In the genomic region with DNA sequence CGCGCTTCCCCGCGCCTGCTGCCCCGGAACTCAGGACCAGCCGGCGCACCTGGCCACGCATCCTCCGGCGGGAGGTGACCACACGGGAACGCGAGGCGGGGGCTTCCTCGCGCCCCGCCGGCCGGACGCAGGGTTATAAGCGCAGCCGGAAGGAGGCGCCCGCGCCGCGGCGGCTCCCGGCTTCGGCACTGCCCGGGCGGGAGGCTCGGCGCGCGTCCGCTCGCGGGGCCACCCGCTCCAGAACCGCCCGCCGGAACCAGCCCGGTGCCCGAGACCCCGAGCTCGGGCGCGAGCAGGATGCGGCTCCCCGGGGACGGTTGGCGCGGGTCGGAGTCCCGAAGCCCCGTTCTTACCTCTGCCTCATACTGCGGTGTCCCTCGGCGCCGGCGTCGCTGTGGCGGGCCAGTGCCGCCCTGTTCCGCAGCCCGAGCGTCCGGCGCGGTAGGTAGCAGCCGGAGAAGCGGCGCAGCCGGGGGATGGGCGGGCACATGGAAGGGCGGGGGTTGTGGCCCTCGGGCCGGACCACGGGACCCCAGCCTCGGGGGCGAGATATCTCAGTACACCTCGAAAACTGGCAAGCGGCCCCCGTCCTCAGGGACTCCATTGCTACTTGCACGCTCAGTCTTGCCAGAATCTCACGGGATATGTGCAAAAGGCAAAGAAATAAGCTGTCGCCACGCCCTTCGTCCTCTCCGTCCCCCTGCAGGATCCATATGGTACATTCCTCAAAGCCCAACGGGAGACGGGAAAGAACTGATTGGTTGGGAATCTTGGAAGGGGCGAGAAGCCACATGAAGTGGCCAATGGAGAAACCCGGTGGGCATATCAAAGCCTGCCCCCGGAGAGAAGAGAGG, we compare ENCODE assay signal across 8 cellular contexts. TPM values are rescaled to one million over a fixed set of nuclear protein-coding genes. Genes with fewer than 3 reads are reported as not detected.
A peak's percentile ranks its signal among the peaks of the same experiment; 100 is the strongest.
DNase-seq lines count a peak whose midpoint lies in the region; FAIRE-seq and TF ChIP-seq lines count a peak whose summit lies in the region.

No MANE protein-coding gene starts in this region.

- no peak overlapping the region for H3K23ac ChIP-seq in mesendoderm (ENCODE audit: low read length)

- H2AK5ac ChIP-seq in mesendoderm (ENCODE audit: low read length) = no peak overlapping the region

- H3K9ac ChIP-seq in endothelial cell of umbilical vein (replicated peaks; ENCODE audit: extremely low read depth, insufficient read depth, low read length) (peak overlapping the region; percentile 67), mesendoderm (ENCODE audit: low read length) (peak overlapping the region; percentile 91)

- no peak; the same call in 1 of the 2 replicates for TF ChIP-seq EP300 in Ishikawa (IDR thresholded peaks at IDR 0.05; ENCODE audit: borderline replicate concordance)

- H3K4ac ChIP-seq in mesendoderm (ENCODE audit: low read depth, low read length) = peak overlapping the region; percentile 22

- no peaks in the 10 kb centered on the region for H3K9me1 ChIP-seq in endothelial cell of umbilical vein (replicated peaks; ENCODE audit: control insufficient read depth, extremely low read depth, insufficient read depth, low read length)

- H3K79me2 ChIP-seq in OCI-LY7 (ENCODE audit: insufficient read depth, low read depth, low read length) = peaks cover 96% of the 10 kb centered on the region
- H3K79me2 ChIP-seq in endothelial cell of umbilical vein (ENCODE audit: control insufficient read depth, insufficient read depth, low read length) = peaks cover 43% of the 10 kb centered on the region
- peaks cover 19% of the 10 kb centered on the region for H3K79me2 ChIP-seq in mesendoderm (ENCODE audit: control insufficient read depth, insufficient read depth, low read length)

- H4K8ac ChIP-seq in mesendoderm (ENCODE audit: low read depth, low read length) = no peak overlapping the region

- peak; percentile 99 for FAIRE-seq in endothelial cell of umbilical vein (lab: Jason Lieb, UNC)

- H3K79me1 ChIP-seq in mesendoderm (ENCODE audit: low read length) = peaks cover 12% of the 10 kb centered on the region

- H2BK120ac ChIP-seq in mesendoderm (ENCODE audit: low read depth, low read length) = no peak overlapping the region

- no peak overlapping the region for H2BK5ac ChIP-seq in mesendoderm (ENCODE audit: low read length)

- peak; percentile 44; the same call in 1 of the 2 replicates for TF ChIP-seq RAD21 in Ishikawa (IDR thresholded peaks at IDR 0.05; ENCODE audit: low read depth)

- H2BK15ac ChIP-seq in mesendoderm (replicated peaks; ENCODE audit: low read depth) = no peak overlapping the region

- peak overlapping the region; percentile 91 for H3K56ac ChIP-seq in mesendoderm (ENCODE audit: low read length)

- no peaks in the 10 kb centered on the region for H3K27me3 ChIP-seq in endothelial cell of umbilical vein (ENCODE audit: control insufficient read depth in 2 of 2, insufficient read depth in 2 of 2, low read length in 2 of 2)
- no peaks in the 10 kb centered on the region for H3K27me3 ChIP-seq in mesendoderm (ENCODE audit: insufficient read depth, low read length, poor library complexity)

- H4K5ac ChIP-seq in mesendoderm (ENCODE audit: low read length) = no peak overlapping the region

- no peaks in the 10 kb centered on the region for H3K9me2 ChIP-seq in OCI-LY7 (ENCODE audit: insufficient read depth, low read length)

- BruUV-seq in OCI-LY7 (replicated peaks; lab: Mats Ljungman, UMichigan) (no TSS peak), endothelial cell of umbilical vein (replicated peaks; lab: Mats Ljungman, UMichigan) (no TSS peak)

- H3K4me1 ChIP-seq in OCI-LY7 (ENCODE audit: insufficient read depth, low read length, poor library complexity, severe bottlenecking) (peaks cover 79% of the 10 kb centered on the region), endothelial cell of umbilical vein (ENCODE audit: control insufficient read depth, extremely low read depth, insufficient read depth, low read length) (peaks cover 5% of the 10 kb centered on the region), mesendoderm (ENCODE audit: control insufficient read depth, low read depth, low read length) (no peaks in the 10 kb centered on the region)

- H4K20me1 ChIP-seq in OCI-LY7 (ENCODE audit: insufficient read depth, low read length) (peaks cover 11% of the 10 kb centered on the region; the same call in 1 of the 2 replicates), endothelial cell of umbilical vein (replicated peaks; ENCODE audit: control insufficient read depth, extremely low read depth, insufficient read depth, low read length) (no peaks in the 10 kb centered on the region)

- TF ChIP-seq CTCF in OCI-LY7 (conservative IDR thresholded peaks at IDR 0.05; ENCODE audit: low read length) (peak; percentile 73), endothelial cell of umbilical vein (IDR thresholded peaks at IDR 0.05; ENCODE audit: extremely low read depth in 1 of 2, insufficient read depth in 1 of 2, low read depth in 1 of 2, low read length in 2 of 2) (peak; percentile 31 to 41)

- intact Hi-C loops in OCI-LY7 (cut with micrococcal nuclease; ENCODE audit: unreplicated experiment) = loop anchor here (1.0 to 10.0 kb wide), 5 partner anchors 23 to 206 kb away; a partner anchor contains a TSS
- intact Hi-C loops in endothelial cell of umbilical vein (cut with micrococcal nuclease) = loop anchor here (1.0 kb wide), 2 partner anchors 75 to 90 kb away; no protein-coding TSS in a partner anchor

- H3K36me3 ChIP-seq in OCI-LY7 (ENCODE audit: insufficient read depth, low read length) (peaks cover 23% of the 10 kb centered on the region), endothelial cell of umbilical vein (ENCODE audit: control insufficient read depth in 2 of 2, extremely low read depth in 1 of 2, insufficient read depth in 2 of 2, low read length in 2 of 2) (no peaks in the 10 kb centered on the region), mesendoderm (ENCODE audit: control insufficient read depth, insufficient read depth, low read length) (no peaks in the 10 kb centered on the region)

- POLR2A ChIA-PET in OCI-LY7 (lab: Charles Lee) (interaction anchor here (1.1 to 2.4 kb wide), 3 partner anchors 24 to 73 kb away, joined by 3 to 13 read pairs (median 5); no protein-coding TSS in a partner anchor), endothelial cell of umbilical vein (lab: Charles Lee) (interaction anchor here (0.6 kb wide), 1 partner anchor 82 kb away, joined by 5 read pairs; no protein-coding TSS in a partner anchor)

- H3K9me3 ChIP-seq in OCI-LY7 (ENCODE audit: low read length) (no peaks in the 10 kb centered on the region), endothelial cell of umbilical vein (replicated peaks; ENCODE audit: control insufficient read depth, insufficient read depth, low read length) (no peaks in the 10 kb centered on the region)

- DNase-seq in GM03348 (ENCODE audit: low spot score) = peak; percentile 99
- peak; percentile 99 for DNase-seq in OCI-LY7 (ENCODE audit: low spot score)
- DNase-seq in activated T-cell treated with anti-CD3 and anti-CD28 coated beads for 48 hours (ENCODE audit: low read depth) = peak; percentile 71
- peak; percentile 96 for DNase-seq in endothelial cell of umbilical vein (ENCODE audit: low read depth, low spot score)
- peak; percentile 99 for DNase-seq in mesendoderm
- DNase-seq in stimulated activated CD8-positive, alpha-beta memory T cell treated with anti-CD3 and anti-CD28 coated beads, Interleukin-12 subunit alpha, Interleukin-12 subunit beta, amount 100 ng/mL, for 1 hour (ENCODE audit: low read depth) = peak; percentile 33
- no peak for DNase-seq in NK-92 (lab: John Stamatoyannopoulos, UW; ENCODE audit: unreplicated experiment)

- TF ChIP-seq POLR2A in endothelial cell of umbilical vein (IDR thresholded peaks at IDR 0.05; ENCODE audit: low read depth, low read length) = peak; percentile 89

- CTCF ChIA-PET in OCI-LY7 (lab: Charles Lee; ENCODE audit: unreplicated experiment) = interaction anchor here (1.5 kb wide), 1 partner anchor 75 kb away, joined by 6 read pairs; no protein-coding TSS in a partner anchor
- CTCF ChIA-PET in endothelial cell of umbilical vein (lab: Charles Lee) = interaction anchor here (0.7 to 2.6 kb wide), 8 partner anchors 11 to 129 kb away, joined by 3 to 12 read pairs (median 4); a partner anchor contains a TSS

- H3K27ac ChIP-seq in OCI-LY7 (ENCODE audit: low read depth, low read length, poor library complexity, severe bottlenecking) (peak overlapping the region; percentile 96), endothelial cell of umbilical vein (ENCODE audit: insufficient read depth, low read depth, low read length) (peak overlapping the region; percentile 64), mesendoderm (ENCODE audit: low read depth, low read length) (peak overlapping the region; percentile 89)

- H3K4me3 ChIP-seq in OCI-LY7 (ENCODE audit: low read depth, low read length, poor library complexity, severe bottlenecking) = peak overlapping the region; percentile 91
- peak overlapping the region; percentile 45 to 86 (median 82) for H3K4me3 ChIP-seq in endothelial cell of umbilical vein (replicated peaks in 1 of 3; ENCODE audit: insufficient read depth in 1 of 3, low read depth in 1 of 3, low read length in 3 of 3)
- H3K4me3 ChIP-seq in mesendoderm (ENCODE audit: low read length) = peak overlapping the region; percentile 72

- WGBS in mesendoderm (ENCODE audit: extremely low coverage, insufficient coverage, low lambda C conversion rate) = no CpG with 5 or more reads among the region's 96 CpGs

- peak overlapping the region; percentile 90 for H3K18ac ChIP-seq in mesendoderm (ENCODE audit: low read length)

- H2AFZ ChIP-seq in OCI-LY7 (ENCODE audit: low read length) (no peak overlapping the region), endothelial cell of umbilical vein (ENCODE audit: low read depth, low read length) (peak overlapping the region; percentile 61)

- dilution Hi-C loops in endothelial cell of umbilical vein (cut with MboI; ENCODE audit: extremely low pct_ligation_motif_present, low sequenced_read_pairs) = no loop called here

- H3K4me2 ChIP-seq in OCI-LY7 (ENCODE audit: low read length) (peak overlapping the region; percentile 84), endothelial cell of umbilical vein (ENCODE audit: insufficient read depth, low read length) (peak overlapping the region; percentile 47), mesendoderm (ENCODE audit: low read length) (peak overlapping the region; percentile 36)

TF ChIP-seq in endothelial cell of umbilical vein, 7 proteins besides CTCF, POLR2A, EP300 and RAD21 (continues in another document):
- peak; percentile 86 for TF ChIP-seq POLR2AphosphoS5 (IDR thresholded peaks at IDR 0.05; ENCODE audit: insufficient read depth, low read depth, low read length)

RNA-seq across cellular contexts. Expression of a gene that starts 23.1 kb away (rescaled TPM):
- 80.9 and 93.2 TPM in 2 replicates for total RNA-seq in OCI-LY7 (2014; rRNA removed; shearing (Covaris generic))
- total RNA-seq in OCI-LY7 (2022) = 175 and 210 TPM in 2 replicates
- total RNA-seq in endothelial cell of umbilical vein = 63.4 and 63.7 TPM in 2 replicates
- 11.7 and 14.5 TPM in 2 replicates for polyA plus RNA-seq in endothelial cell of umbilical vein
- polyA plus RNA-seq in endothelial cell of umbilical vein (2011; cell fraction: cytosol; rRNA removed) = 12.0 and 13.6 TPM in 2 replicates
- polyA plus RNA-seq in endothelial cell of umbilical vein (2011; cell fraction: nucleus; rRNA removed) = 129 and 133 TPM in 2 replicates
- polyA plus RNA-seq in endothelial cell of umbilical vein (2012) = 29.6 and 31.0 TPM in 2 replicates
- polyA minus RNA-seq in endothelial cell of umbilical vein = 35.7 and 65.4 TPM in 2 replicates
- 10.4 TPM for polyA minus RNA-seq in endothelial cell of umbilical vein (2011; cell fraction: cytosol; rRNA and poly(A)+ RNA removed)
- 69.6 and 76.0 TPM in 2 replicates for polyA minus RNA-seq in endothelial cell of umbilical vein (2011; cell fraction: nucleus; rRNA and poly(A)+ RNA removed)
- 17.7 TPM for polyA plus RNA-seq in mesendoderm (2013, experiment 1 of 2)
- polyA plus RNA-seq in mesendoderm (2013, experiment 2 of 2) = 18.7 TPM
